In the genomic region with DNA sequence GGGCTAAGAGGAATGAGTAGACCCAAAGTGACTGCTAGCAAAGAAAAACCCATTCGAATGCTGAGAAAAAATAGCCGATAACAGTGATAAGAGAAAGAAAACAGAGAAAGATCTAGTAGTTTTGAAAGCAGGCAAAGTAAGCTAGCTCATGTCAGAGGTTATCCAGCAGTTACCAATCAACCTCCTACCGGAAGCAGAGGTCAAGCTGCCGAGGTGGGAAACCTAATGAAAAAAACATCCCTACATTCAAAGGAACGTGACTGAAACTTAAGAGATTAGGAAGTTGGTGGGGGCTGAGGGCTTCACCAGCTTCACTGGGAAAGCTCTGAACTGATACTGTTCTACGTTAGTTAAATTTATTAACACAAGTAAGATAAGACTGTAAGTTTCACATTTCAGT, we compare ENCODE assay signal across 14 cellular contexts. TPM values are rescaled to one million over a fixed set of nuclear protein-coding genes. Genes with fewer than 3 reads are reported as not detected.
A peak's percentile ranks its signal among the peaks of the same experiment; 100 is the strongest.
DNase-seq lines count a peak whose midpoint lies in the region; TF ChIP-seq lines count a peak whose summit lies in the region.
"Had no signal": no experiment of that assay in that cellular context is flagged by ENCODE, and none has a peak within 500 bp of the region (broad histone marks: within the 10 kb centered on the region; RNA-seq: fewer than 3 reads in every experiment).

No MANE protein-coding gene starts in this region.

- H3K9me3 ChIP-seq in hepatocyte (ENCODE audit: low read depth): no peaks in the 10 kb centered on the region
- no peaks in the 10 kb centered on the region for H3K9me3 ChIP-seq in thyroid gland
- H3K9me3 ChIP-seq: tibial nerve had no signal

- H4K20me1 ChIP-seq in hepatocyte (ENCODE audit: insufficient read depth, poor library complexity, severe bottlenecking): peaks cover 19% of the 10 kb centered on the region

- peaks cover 46% of the 10 kb centered on the region for H3K79me2 ChIP-seq in hepatocyte

- no peaks in the 10 kb centered on the region for H3K27me3 Mint-ChIP-seq in activated CD4-positive, alpha-beta memory T cell treated with anti-CD3 and anti-CD28 coated beads for 36 hours
- no peaks in the 10 kb centered on the region for H3K27me3 Mint-ChIP-seq in activated CD4-positive, alpha-beta memory T cell treated with anti-CD3 and anti-CD28 coated beads, Interleukin-2, amount 10 ng/mL, durations not matched to agents 7 days and 5 days
- H3K27me3 Mint-ChIP-seq in T-helper 2 cell treated with Interferon-gamma antibody and Interleukin-4, amounts not matched to agents 5 μg/mL and 100 μg/mL, for 36 hours (ENCODE audit: low read depth): no peaks in the 10 kb centered on the region

- TF ChIP-seq CTCF in hepatocyte (IDR thresholded peaks at IDR 0.05; ENCODE audit: poor library complexity) (no peak), thyroid gland (IDR thresholded peaks at IDR 0.05) (no peak)

- peak overlapping the region; percentile 60 for H3K4me2 ChIP-seq in hepatocyte

- no peaks in the 10 kb centered on the region for H3K36me3 ChIP-seq in hepatocyte (replicated peaks; ENCODE audit: insufficient read depth, low read depth)
- no peaks in the 10 kb centered on the region for H3K36me3 ChIP-seq in thyroid gland
- H3K36me3 ChIP-seq: tibial nerve had no signal

- intact Hi-C loops in activated CD4-positive, alpha-beta memory T cell treated with anti-CD3 and anti-CD28 coated beads for 36 hours (cut with micrococcal nuclease): no loop called here
- intact Hi-C loops in thyroid gland (cut with DNase I): no loop called here

- no peak overlapping the region for H2AFZ ChIP-seq in hepatocyte

- TF ChIP-seq POLR2A in thyroid gland (IDR thresholded peaks at IDR 0.05): no peak

- H3K4me3 Mint-ChIP-seq in activated CD4-positive, alpha-beta memory T cell treated with anti-CD3 and anti-CD28 coated beads for 36 hours: peak overlapping the region; percentile 25
- H3K4me3 Mint-ChIP-seq in activated CD4-positive, alpha-beta memory T cell treated with anti-CD3 and anti-CD28 coated beads, Interleukin-2, amount 10 ng/mL, durations not matched to agents 7 days and 5 days: no peak overlapping the region
- peak overlapping the region; percentile 10 for H3K4me3 Mint-ChIP-seq in T-helper 2 cell treated with Interferon-gamma antibody and Interleukin-4, amounts not matched to agents 5 μg/mL and 100 μg/mL, for 36 hours

- peaks cover 44% of the 10 kb centered on the region for H3K4me1 Mint-ChIP-seq in activated CD4-positive, alpha-beta memory T cell treated with anti-CD3 and anti-CD28 coated beads for 36 hours (ENCODE audit: low read depth)
- H3K4me1 Mint-ChIP-seq in activated CD4-positive, alpha-beta memory T cell treated with anti-CD3 and anti-CD28 coated beads, Interleukin-2, amount 10 ng/mL, durations not matched to agents 7 days and 5 days: peaks cover 15% of the 10 kb centered on the region
- H3K4me1 Mint-ChIP-seq in T-helper 2 cell treated with Interferon-gamma antibody and Interleukin-4, amounts not matched to agents 5 μg/mL and 100 μg/mL, for 36 hours (ENCODE audit: low read depth): peaks cover 52% of the 10 kb centered on the region

- H3K9me2 ChIP-seq in hepatocyte (replicated peaks; ENCODE audit: insufficient read depth): no peaks in the 10 kb centered on the region

- H3K9me3 Mint-ChIP-seq in activated CD4-positive, alpha-beta memory T cell treated with anti-CD3 and anti-CD28 coated beads for 36 hours: no peaks in the 10 kb centered on the region
- peaks cover 1% of the 10 kb centered on the region for H3K9me3 Mint-ChIP-seq in activated CD4-positive, alpha-beta memory T cell treated with anti-CD3 and anti-CD28 coated beads, Interleukin-2, amount 10 ng/mL, durations not matched to agents 7 days and 5 days
- peaks cover 5% of the 10 kb centered on the region for H3K9me3 Mint-ChIP-seq in T-helper 2 cell treated with Interferon-gamma antibody and Interleukin-4, amounts not matched to agents 5 μg/mL and 100 μg/mL, for 36 hours

- no peaks in the 10 kb centered on the region for H3K27me3 ChIP-seq in hepatocyte
- H3K27me3 ChIP-seq in thyroid gland: no peaks in the 10 kb centered on the region
- H3K27me3 ChIP-seq: tibial nerve had no signal

- POLR2A ChIA-PET in activated CD4-positive, alpha-beta memory T cell treated with anti-CD3 and anti-CD28 coated beads for 36 hours (lab: Charles Lee): no interaction called here
- POLR2A ChIA-PET in activated CD4-positive, alpha-beta memory T cell treated with anti-CD3 and anti-CD28 coated beads, Interleukin-2, amount 10 ng/mL, durations not matched to agents 7 days and 5 days (lab: Charles Lee): interaction anchor here (0.6 kb wide), 1 partner anchor 40 kb away, joined by 3 read pairs; no protein-coding TSS in a partner anchor

- peaks cover 5% of the 10 kb centered on the region for H3K36me3 Mint-ChIP-seq in activated CD4-positive, alpha-beta memory T cell treated with anti-CD3 and anti-CD28 coated beads for 36 hours
- H3K36me3 Mint-ChIP-seq in activated CD4-positive, alpha-beta memory T cell treated with anti-CD3 and anti-CD28 coated beads, Interleukin-2, amount 10 ng/mL, durations not matched to agents 7 days and 5 days (ENCODE audit: low read depth): peaks cover 3% of the 10 kb centered on the region
- H3K36me3 Mint-ChIP-seq in T-helper 2 cell treated with Interferon-gamma antibody and Interleukin-4, amounts not matched to agents 5 μg/mL and 100 μg/mL, for 36 hours (ENCODE audit: low read depth): peaks cover 12% of the 10 kb centered on the region

- H3K27ac ChIP-seq in hepatocyte (no peak overlapping the region), thyroid gland (no peak overlapping the region)
- H3K27ac ChIP-seq: VCaP had no signal

- WGBS in hepatocyte (ENCODE audit: low lambda C conversion rate, missing lambda C conversion rate): 19% methylated on average over 6 of the region's 6 CpGs
- 57 to 59% methylated on average over 6 of the region's 6 CpGs for WGBS in thyroid gland, 2 donors

- H3K4me3 ChIP-seq in hepatocyte: no peak overlapping the region
- H3K4me3 ChIP-seq in thyroid gland (replicated peaks in 1 of 3): no peak overlapping the region
- H3K4me3 ChIP-seq: tibial nerve had no signal

- CTCF ChIA-PET in activated CD4-positive, alpha-beta memory T cell treated with anti-CD3 and anti-CD28 coated beads for 36 hours (lab: Charles Lee): interaction anchor here (0.6 kb wide), 1 partner anchor 137 kb away, joined by 3 read pairs; no protein-coding TSS in a partner anchor
- CTCF ChIA-PET in activated CD4-positive, alpha-beta memory T cell treated with anti-CD3 and anti-CD28 coated beads, Interleukin-2, amount 10 ng/mL, durations not matched to agents 7 days and 5 days (lab: Charles Lee): interaction anchor here (0.5 kb wide), 1 partner anchor 543 kb away, joined by 3 read pairs; no protein-coding TSS in a partner anchor

- DNase-seq in activated CD4-positive, alpha-beta memory T cell treated with anti-CD3 and anti-CD28 coated beads for 36 hours: no peak
- DNase-seq in activated CD4-positive, alpha-beta memory T cell treated with anti-CD3 and anti-CD28 coated beads, Interleukin-2, amount 10 ng/mL, durations not matched to agents 7 days and 5 days: no peak
- DNase-seq in T-helper 2 cell treated with Interferon-gamma antibody and Interleukin-4, amounts not matched to agents 5 μg/mL and 100 μg/mL, for 36 hours (ENCODE audit: low spot score): no peak
- DNase-seq in hepatocyte (ENCODE audit: low spot score): no peak
- DNase-seq in pulmonary artery endothelial cell (ENCODE audit: low read depth, low spot score): peak; percentile 49
- DNase-seq in thyroid gland: no peak
- DNase-seq in putamen (ENCODE audit: low spot score): no peak
- DNase-seq in SHP77 treated with DMSO at 0.1 percent for 48 hours (lab: John Stamatoyannopoulos, UW): no peak
- DNase-seq: activated T-cell treated with anti-CD3 and anti-CD28 coated beads, Interleukin-2, amount 50 U/mL, for 1 hour; KBM-7; NCI-H1436 treated with DMSO at 0.1 percent for 48 hours; NCI-H774 had no signal

- H3K27ac Mint-ChIP-seq in activated CD4-positive, alpha-beta memory T cell treated with anti-CD3 and anti-CD28 coated beads for 36 hours: no peak overlapping the region
- H3K27ac Mint-ChIP-seq in activated CD4-positive, alpha-beta memory T cell treated with anti-CD3 and anti-CD28 coated beads, Interleukin-2, amount 10 ng/mL, durations not matched to agents 7 days and 5 days: no peak overlapping the region
- H3K27ac Mint-ChIP-seq in T-helper 2 cell treated with Interferon-gamma antibody and Interleukin-4, amounts not matched to agents 5 μg/mL and 100 μg/mL, for 36 hours: no peak overlapping the region

- H3K4me1 ChIP-seq in hepatocyte (ENCODE audit: insufficient read depth) (no peaks in the 10 kb centered on the region), thyroid gland (peaks cover 0 to 7% of the 10 kb centered on the region in 2 donors)

RNA-seq across cellular contexts. Expression of gene SSBP2, which starts 32.6 kb away (rescaled TPM):
- total RNA-seq in activated CD4-positive, alpha-beta memory T cell treated with anti-CD3 and anti-CD28 coated beads for 36 hours: 10 to 100 TPM; 13.0 to 14.2 TPM
- total RNA-seq in activated CD4-positive, alpha-beta memory T cell treated with anti-CD3 and anti-CD28 coated beads, Interleukin-2, amount 10 ng/mL, durations not matched to agents 7 days and 5 days: 10 to 100 TPM; 28.1 to 30.3 TPM
- total RNA-seq in hepatocyte (23.7 and 29.3 TPM in 2 replicates), pulmonary artery endothelial cell (9.8 and 11.4 TPM in 2 replicates), thyroid gland (10 to 100 TPM; 38.6 to 58.5 (median 51.8) TPM)
- polyA plus RNA-seq in hepatocyte: 47.7 and 48.2 TPM in 2 replicates
